7 cellular contexts compared by ENCODE assay signal in the genomic region with DNA sequence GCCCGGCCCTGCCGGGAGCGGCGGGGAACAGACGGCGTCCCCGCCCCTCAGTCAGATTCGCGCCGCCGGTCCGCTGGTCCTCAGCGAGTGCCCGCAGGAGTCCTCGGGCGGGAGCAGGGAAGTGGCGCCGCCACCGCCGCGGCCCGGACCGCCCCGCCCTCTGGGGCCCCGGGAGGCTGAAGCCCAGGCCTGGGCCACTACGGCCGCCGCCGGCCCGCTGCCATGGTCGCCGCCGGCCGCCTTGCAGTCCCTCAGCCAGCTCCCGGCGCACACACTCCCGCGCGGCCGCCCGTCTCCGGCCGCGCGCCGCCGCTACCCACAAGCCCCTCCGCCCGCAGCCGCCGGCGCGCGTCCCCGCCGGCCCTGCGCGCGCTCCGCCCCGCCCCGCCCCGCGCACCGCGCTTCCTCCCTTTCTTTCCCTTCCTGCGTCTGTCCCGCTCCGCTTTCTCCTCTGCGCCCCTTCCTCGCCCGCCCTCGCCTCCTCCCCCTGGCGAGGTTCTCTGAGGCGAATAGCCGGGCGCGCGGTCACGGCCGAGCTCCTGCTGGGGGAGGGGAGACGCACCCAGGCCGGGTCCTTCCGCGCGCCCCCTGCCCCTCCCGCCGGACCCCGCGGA. TPM values are rescaled to one million over a fixed set of nuclear protein-coding genes. Genes with fewer than 3 reads are reported as not detected.
DNase-seq lines count a peak whose midpoint lies in the region; ATAC-seq lines count a peak whose summit lies in the region.

A gene (minus strand): TSS at position 295 of the 614 bp plus-strand sequence. CDS start 500 bp downstream, outside the sequence.

- ATAC-seq in GM18517 (IDR thresholded peaks at IDR 0.05; ENCODE audit: unreplicated experiment) (peak; percentile 44), HG02943 (IDR thresholded peaks at IDR 0.05; ENCODE audit: low read depth, unreplicated experiment) (peak; percentile 59)

- peak; percentile 85 to 88 for DNase-seq in NCI-H2081 (lab: John Stamatoyannopoulos, UW)
- DNase-seq in UCSD-AML1 (lab: John Stamatoyannopoulos, UW; ENCODE audit: unreplicated experiment) = peak; percentile 86
- peak; percentile 31 for DNase-seq in brain pericyte (ENCODE audit: low read depth, low spot score)

- peak within 1 kb of the TSS; percentile 73 for H3K27ac ChIP-seq in iPS-18a (ENCODE audit: low read length)
- H3K27ac ChIP-seq in skeletal muscle tissue (ENCODE audit: low read depth, low read length) = peak within 1 kb of the TSS; percentile 98

- H3K27me3 ChIP-seq in iPS-18a (ENCODE audit: control insufficient read depth, insufficient read depth, low read length) (peaks cover 6% of the 10 kb centered on the region), skeletal muscle tissue (ENCODE audit: control insufficient read depth in 3 of 3, insufficient read depth in 3 of 3, low read length in 3 of 3) (no peaks in the 10 kb centered on the region)

- H3K4me1 ChIP-seq in iPS-18a (ENCODE audit: control insufficient read depth, low read depth, low read length) (peaks cover 26% of the 10 kb centered on the region), skeletal muscle tissue (ENCODE audit: control insufficient read depth in 3 of 3, insufficient read depth in 3 of 3, low read length in 3 of 3) (peaks cover 3 to 35% (median 16%) of the 10 kb centered on the region in 3 donors)

- peak within 1 kb of the TSS; percentile 88 for H3K9ac ChIP-seq in iPS-18a (ENCODE audit: low read length)
- peak within 1 kb of the TSS; percentile 95 to 98 (median 96) for H3K9ac ChIP-seq in skeletal muscle tissue (ENCODE audit: low read depth in 1 of 3, low read length in 3 of 3)

- H3K4me3 ChIP-seq in iPS-18a (ENCODE audit: low read length) (peak within 1 kb of the TSS; percentile 78), skeletal muscle tissue (ENCODE audit: low read length in 3 of 3) (peak within 1 kb of the TSS; percentile 91 to 98 (median 92))

- no peaks in the 10 kb centered on the region for H3K36me3 ChIP-seq in iPS-18a (ENCODE audit: control insufficient read depth, low read depth, low read length)
- no peaks in the 10 kb centered on the region for H3K36me3 ChIP-seq in skeletal muscle tissue (ENCODE audit: control insufficient read depth in 3 of 3, insufficient read depth in 3 of 3, low read length in 3 of 3)

- no peaks in the 10 kb centered on the region for H3K9me3 ChIP-seq in iPS-18a (ENCODE audit: control insufficient read depth, low read depth, low read length)
- no peaks in the 10 kb centered on the region for H3K9me3 ChIP-seq in skeletal muscle tissue (ENCODE audit: control insufficient read depth in 3 of 3, low read length in 3 of 3)

RNA-seq across cellular contexts. Expression of the gene that starts here (rescaled TPM):
- 37.1 TPM for total RNA-seq in skeletal muscle tissue

Comparison
In these comparisons a context has a peak if more than half of its experiments do, and no peak if none do; other contexts are left out.
1. Peak in every context shown above with its lines: DNase-seq, ATAC-seq, H3K4me3 ChIP-seq and H3K27ac ChIP-seq.
2. DNase-seq: peak in every context shown above with its lines; median percentile 86 in NCI-H2081; 86 in UCSD-AML1; 31 in brain pericyte.